ENCODE assay signal across 17 cellular contexts in the genomic region with DNA sequence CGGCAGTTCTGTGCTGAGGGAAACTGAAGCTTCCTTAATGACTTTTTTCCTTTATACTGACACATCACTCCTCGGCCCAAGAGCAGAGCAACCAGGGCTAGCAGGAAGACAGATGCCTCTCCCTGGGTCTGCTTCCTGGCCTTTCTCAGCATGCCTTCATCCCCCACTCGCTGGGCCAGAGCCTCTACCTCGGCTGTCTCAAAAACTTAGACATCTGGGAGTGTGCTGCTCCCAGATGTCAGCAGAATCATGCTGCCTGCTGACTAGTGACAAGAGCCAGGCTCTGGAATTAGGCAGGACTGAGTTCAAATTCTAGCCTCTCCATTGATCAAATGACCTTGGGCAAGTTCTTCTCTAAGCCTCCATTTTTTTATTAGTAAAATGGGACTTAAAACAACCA. TPM values are rescaled to one million over a fixed set of nuclear protein-coding genes. Genes with fewer than 3 reads are reported as not detected.
DNase-seq lines count a peak whose midpoint lies in the region; ATAC-seq and TF ChIP-seq lines count a peak whose summit lies in the region.
"Had no signal": no experiment of that assay in that cellular context is flagged by ENCODE, and none has a peak within 500 bp of the region (broad histone marks: within the 10 kb centered on the region; RNA-seq: fewer than 3 reads in every experiment).

No MANE protein-coding gene starts in this region.

- DNase-seq in AG08395 (ENCODE audit: low spot score) (peak; percentile 22), EH (ENCODE audit: low read depth) (peak; percentile 46), T-helper 17 cell (no peak), glutamatergic neuron (no peak), inferior parietal cortex (ENCODE audit: extremely low spot score) (no peak), ascending aorta (ENCODE audit: low spot score in 2 of 2) (no peak), putamen (ENCODE audit: low spot score) (no peak)
- no peak for DNase-seq in activated T-helper 2 cell treated with anti-CD3 and anti-CD28 coated beads, Interferon-gamma antibody, Interleukin-2, Interleukin-4, amounts not matched to agents 10 μg/mL and 5 μg/mL and 100 μg/mL, durations not matched to agents 14 hours and 24 hours and 36 hours (ENCODE audit: low spot score)
- DNase-seq: CD8-positive, alpha-beta T cell; H9; IMR-90; Kasumi-1; NCI-H187 treated with DMSO at 0.1 percent for 48 hours; Peyer's patch; SHP77 treated with DMSO at 0.1 percent for 48 hours had no signal

- H3K27me3 ChIP-seq in ascending aorta: no peaks in the 10 kb centered on the region
- H3K27me3 ChIP-seq: Peyer's patch had no signal

- H3K4me1 Mint-ChIP-seq in T-helper 17 cell (peaks cover 62% of the 10 kb centered on the region), glutamatergic neuron (ENCODE audit: low read depth, unreplicated experiment) (peaks cover 48% of the 10 kb centered on the region)
- peaks cover 36% of the 10 kb centered on the region for H3K4me1 Mint-ChIP-seq in activated T-helper 2 cell treated with anti-CD3 and anti-CD28 coated beads, Interferon-gamma antibody, Interleukin-2, Interleukin-4, amounts not matched to agents 10 μg/mL and 5 μg/mL and 100 μg/mL, durations not matched to agents 14 hours and 24 hours and 36 hours (ENCODE audit: low read depth)

- intact Hi-C loops in activated T-helper 2 cell treated with anti-CD3 and anti-CD28 coated beads, Interferon-gamma antibody, Interleukin-2, Interleukin-4, amounts not matched to agents 10 μg/mL and 5 μg/mL and 100 μg/mL, durations not matched to agents 14 hours and 24 hours and 36 hours (cut with micrococcal nuclease): no loop called here
- intact Hi-C loops in ascending aorta (cut with DNase I): no loop called here

- no peak overlapping the region for H3K4me3 Mint-ChIP-seq in T-helper 17 cell
- H3K4me3 Mint-ChIP-seq in glutamatergic neuron (ENCODE audit: unreplicated experiment): no peak overlapping the region
- no peak overlapping the region for H3K4me3 Mint-ChIP-seq in activated T-helper 2 cell treated with anti-CD3 and anti-CD28 coated beads, Interferon-gamma antibody, Interleukin-2, Interleukin-4, amounts not matched to agents 10 μg/mL and 5 μg/mL and 100 μg/mL, durations not matched to agents 14 hours and 24 hours and 36 hours (ENCODE audit: low read depth)
- H3K4me3 Mint-ChIP-seq: CD8-positive, alpha-beta T cell; H9 had no signal

- TF ChIP-seq CTCF in glutamatergic neuron (IDR thresholded peaks at IDR 0.05; ENCODE audit: partially characterized antibody, unreplicated experiment) (no peak), ascending aorta (IDR thresholded peaks at IDR 0.05) (no peak)

- H3K27me3 Mint-ChIP-seq in T-helper 17 cell (no peaks in the 10 kb centered on the region), glutamatergic neuron (ENCODE audit: unreplicated experiment) (peaks cover 18% of the 10 kb centered on the region)
- no peaks in the 10 kb centered on the region for H3K27me3 Mint-ChIP-seq in activated T-helper 2 cell treated with anti-CD3 and anti-CD28 coated beads, Interferon-gamma antibody, Interleukin-2, Interleukin-4, amounts not matched to agents 10 μg/mL and 5 μg/mL and 100 μg/mL, durations not matched to agents 14 hours and 24 hours and 36 hours (ENCODE audit: low read depth)

- H3K9me3 Mint-ChIP-seq in glutamatergic neuron (ENCODE audit: unreplicated experiment): peaks cover 24% of the 10 kb centered on the region
- no peaks in the 10 kb centered on the region for H3K9me3 Mint-ChIP-seq in activated T-helper 2 cell treated with anti-CD3 and anti-CD28 coated beads, Interferon-gamma antibody, Interleukin-2, Interleukin-4, amounts not matched to agents 10 μg/mL and 5 μg/mL and 100 μg/mL, durations not matched to agents 14 hours and 24 hours and 36 hours
- H3K9me3 Mint-ChIP-seq: CD8-positive, alpha-beta T cell; H9 had no signal

- H3K36me3 Mint-ChIP-seq in T-helper 17 cell (ENCODE audit: low read depth) (peaks cover under 1% of the 10 kb centered on the region), glutamatergic neuron (ENCODE audit: unreplicated experiment) (no peaks in the 10 kb centered on the region)
- peaks cover 2% of the 10 kb centered on the region for H3K36me3 Mint-ChIP-seq in activated T-helper 2 cell treated with anti-CD3 and anti-CD28 coated beads, Interferon-gamma antibody, Interleukin-2, Interleukin-4, amounts not matched to agents 10 μg/mL and 5 μg/mL and 100 μg/mL, durations not matched to agents 14 hours and 24 hours and 36 hours (ENCODE audit: low read depth)
- H3K36me3 Mint-ChIP-seq: CD8-positive, alpha-beta T cell had no signal

- no peaks in the 10 kb centered on the region for H3K9me3 ChIP-seq in T-helper 17 cell (ENCODE audit: control insufficient read depth, low read length, poor library complexity, severe bottlenecking)
- no peaks in the 10 kb centered on the region for H3K9me3 ChIP-seq in ascending aorta
- H3K9me3 ChIP-seq: A549, Peyer's patch had no signal

- H3K4me1 ChIP-seq in ascending aorta: no peaks in the 10 kb centered on the region
- H3K4me1 ChIP-seq: A549 had no signal

- ATAC-seq in T-helper 17 cell: no peak
- ATAC-seq: A549; CD8-positive, alpha-beta T cell had no signal

- no peak overlapping the region for H3K27ac ChIP-seq in ascending aorta
- H3K27ac ChIP-seq: A549, Peyer's patch had no signal

- no peaks in the 10 kb centered on the region for H3K36me3 ChIP-seq in ascending aorta
- H3K36me3 ChIP-seq: Peyer's patch had no signal

- H3K27ac Mint-ChIP-seq in T-helper 17 cell (peak overlapping the region; percentile 27), glutamatergic neuron (ENCODE audit: unreplicated experiment) (peak overlapping the region; percentile 52)
- no peak overlapping the region for H3K27ac Mint-ChIP-seq in activated T-helper 2 cell treated with anti-CD3 and anti-CD28 coated beads, Interferon-gamma antibody, Interleukin-2, Interleukin-4, amounts not matched to agents 10 μg/mL and 5 μg/mL and 100 μg/mL, durations not matched to agents 14 hours and 24 hours and 36 hours
- H3K27ac Mint-ChIP-seq: CD8-positive, alpha-beta T cell; H9 had no signal

- H3K4me3 ChIP-seq in ascending aorta: no peak overlapping the region
- H3K4me3 ChIP-seq: A549, Peyer's patch had no signal

RNA-seq across cellular contexts. Expression of gene LRRC4, which starts 24.4 kb away (rescaled TPM):
- under 1 TPM; 0.34 to 0.57 TPM for total RNA-seq in T-helper 17 cell
- total RNA-seq in glutamatergic neuron (ENCODE audit: unreplicated experiment): 60.0 TPM
- 0.16 TPM in 1 of 2 replicates, not detected in the other for total RNA-seq in activated T-helper 2 cell treated with anti-CD3 and anti-CD28 coated beads, Interferon-gamma antibody, Interleukin-2, Interleukin-4, amounts not matched to agents 10 μg/mL and 5 μg/mL and 100 μg/mL, durations not matched to agents 14 hours and 24 hours and 36 hours
- 0.43 TPM for total RNA-seq in ascending aorta
- total RNA-seq: NCI-H460 had no signal

Comparison
In these comparisons a context has a peak if more than half of its experiments do, and no peak if none do; other contexts are left out.
1. DNase-seq: peak in AG08395 (single experiment) and EH (single experiment); none in T-helper 17 cell (0 of 3), glutamatergic neuron (single experiment), activated T-helper 2 cell treated with anti-CD3 and anti-CD28 coated beads, Interferon-gamma antibody, Interleukin-2, Interleukin-4, amounts not matched to agents 10 μg/mL and 5 μg/mL and 100 μg/mL, durations not matched to agents 14 hours and 24 hours and 36 hours (single experiment), inferior parietal cortex (single experiment), ascending aorta (0 of 2) and putamen (single experiment).
2. RNA of gene LRRC4, which starts 24.4 kb away (total RNA-seq): 60.0 TPM in glutamatergic neuron (single experiment); 0.34 to 0.57 TPM in T-helper 17 cell, 0.43 TPM in ascending aorta (single experiment) and 0.16 TPM in activated T-helper 2 cell treated with anti-CD3 and anti-CD28 coated beads, Interferon-gamma antibody, Interleukin-2, Interleukin-4, amounts not matched to agents 10 μg/mL and 5 μg/mL and 100 μg/mL, durations not matched to agents 14 hours and 24 hours and 36 hours; every median in the first group is over 10 times any median in the second.